Comparison of ENCODE assay signal across 11 cellular contexts in the genomic region with DNA sequence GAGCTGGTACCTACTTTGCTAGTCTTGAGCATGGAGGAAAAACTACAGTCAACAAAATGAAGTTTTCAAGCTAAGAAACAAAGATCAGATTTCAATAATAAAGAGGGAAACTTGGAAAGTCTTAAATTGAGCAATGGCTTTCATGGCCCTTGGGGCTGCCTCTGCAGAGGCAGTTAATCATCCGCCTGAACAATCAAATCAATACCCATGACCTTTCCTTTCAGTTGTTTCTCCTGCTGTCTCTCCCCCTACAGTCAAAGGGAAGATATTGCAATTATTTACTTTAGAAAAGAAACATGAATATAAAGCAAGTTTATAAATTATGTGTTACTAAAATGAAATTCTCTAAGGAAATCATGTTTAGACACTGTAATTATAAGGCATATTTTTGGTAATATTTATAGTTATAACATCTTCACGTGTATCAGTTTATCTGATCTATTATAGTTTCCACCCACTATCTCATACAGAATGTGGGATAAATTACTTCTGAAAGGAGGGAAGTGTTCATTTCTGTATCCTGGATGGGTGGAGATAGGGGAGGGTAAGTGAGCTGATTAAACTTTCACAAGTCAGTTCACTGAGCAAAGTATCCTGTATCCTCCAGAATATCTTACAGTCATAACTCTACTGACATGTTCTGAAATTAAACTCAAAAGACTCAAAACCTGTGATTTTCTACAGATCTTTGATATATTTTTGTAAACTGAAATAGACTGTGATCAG.
DNase-seq lines count a peak whose midpoint lies in the region; ATAC-seq and TF ChIP-seq lines count a peak whose summit lies in the region.
"Had no signal": no experiment of that assay in that cellular context is flagged by ENCODE, and none has a peak within 500 bp of the region (broad histone marks: within the 10 kb centered on the region; RNA-seq: fewer than 3 reads in every experiment).

No MANE protein-coding gene starts in this region.

- no peak for ATAC-seq in SK-N-SH treated with all-trans-retinoic acid at 6 μM for 48 hours
- ATAC-seq in body of pancreas: peak; percentile 73

- POLR2A ChIA-PET in SK-N-SH (lab: Yijun Ruan, JAX): no interaction called here

- no peak overlapping the region for H2AFZ ChIP-seq in SK-N-SH (ENCODE audit: low read depth)

- no peak overlapping the region for H3K4me2 ChIP-seq in SK-N-SH

- intact Hi-C loops in body of pancreas (cut with DNase I): no loop called here
- intact Hi-C loops in tibial artery (cut with DNase I; ENCODE audit: low total_unique reads): no loop called here
- intact Hi-C loops in posterior vena cava (cut with DNase I): no loop called here

- WGBS in SK-N-SH (ENCODE audit: low lambda C conversion rate): 77% methylated on average over 2 of the region's 2 CpGs
- 26 to 30% methylated on average over 2 of the region's 2 CpGs for WGBS in body of pancreas, 2 donors

- H3K4me1 ChIP-seq in SK-N-SH (ENCODE audit: control insufficient read depth in 1 of 2, insufficient read depth in 2 of 2, low read depth in 1 of 2, low read length in 1 of 2) (0 out of 4 replicates have a peak, but pooled peaks cover 0 to 8% of the 10 kb centered on the region in 2 experiments), body of pancreas (peaks cover 6% of the 10 kb centered on the region), tibial artery (peaks cover 0 to 24% (median 7%) of the 10 kb centered on the region in 4 donors)

- H3K9me3 ChIP-seq in SK-N-SH (no peaks in the 10 kb centered on the region), body of pancreas (no peaks in the 10 kb centered on the region), tibial artery (no peaks in the 10 kb centered on the region)

- H3K4me1 Mint-ChIP-seq in osteocyte (ENCODE audit: unreplicated experiment): no peaks in the 10 kb centered on the region
- H3K4me1 Mint-ChIP-seq: IgD-negative memory B cell, naive B cell had no signal

- no peaks in the 10 kb centered on the region for H3K9me3 Mint-ChIP-seq in osteocyte (ENCODE audit: unreplicated experiment)
- H3K9me3 Mint-ChIP-seq: IgD-negative memory B cell, naive B cell had no signal

- H3K27me3 Mint-ChIP-seq in osteocyte (ENCODE audit: unreplicated experiment): no peaks in the 10 kb centered on the region

- TF ChIP-seq RAD21 in SK-N-SH (IDR thresholded peaks at IDR 0.05; ENCODE audit: low read length): peak; percentile 27; the same call in 1 of the 2 replicates

- TF ChIP-seq POLR2A in body of pancreas (IDR thresholded peaks at IDR 0.05): no peak

- no peaks in the 10 kb centered on the region for H3K36me3 Mint-ChIP-seq in osteocyte (ENCODE audit: unreplicated experiment)
- H3K36me3 Mint-ChIP-seq: CD4-positive, alpha-beta memory T cell; naive B cell had no signal

- H3K4me3 ChIP-seq in SK-N-SH (ENCODE audit: low read depth in 2 of 2, low read length in 1 of 2) (no peak overlapping the region), body of pancreas (no peak overlapping the region), tibial artery (no peak overlapping the region)

- H4K20me1 ChIP-seq in SK-N-SH (ENCODE audit: insufficient read depth): no peaks in the 10 kb centered on the region

- H3K27ac ChIP-seq in SK-N-SH (ENCODE audit: low read depth in 2 of 2, low read length in 1 of 2): no peak overlapping the region
- H3K27ac ChIP-seq in body of pancreas: no peak overlapping the region
- H3K27ac ChIP-seq in tibial artery: no peak overlapping the region

- no peaks in the 10 kb centered on the region for H3K79me2 ChIP-seq in SK-N-SH (ENCODE audit: insufficient read depth)

- DNase-seq in SK-N-SH (peak; percentile 29), HuH-7 (ENCODE audit: low spot score) (peak; percentile 54), body of pancreas (peak in 2 of 4 donors; percentile 13 to 23), osteocyte (ENCODE audit: extremely low spot score, unreplicated experiment) (no peak), tibial artery (no peak), foreskin melanocyte (no peak), posterior vena cava (ENCODE audit: low spot score) (no peak)
- DNase-seq: naive B cell had no signal

- H3K9me2 ChIP-seq in SK-N-SH: no peaks in the 10 kb centered on the region

- peaks cover 18% of the 10 kb centered on the region for H3F3A ChIP-seq in SK-N-SH (replicated peaks; ENCODE audit: insufficient read depth)

- no peak for TF ChIP-seq EP300 in SK-N-SH (IDR thresholded peaks at IDR 0.05; ENCODE audit: borderline replicate concordance in 1 of 2, low read depth in 1 of 2, low read length in 1 of 2)

- H3K36me3 ChIP-seq in SK-N-SH (replicated peaks in 1 of 2; ENCODE audit: control insufficient read depth in 1 of 2, insufficient read depth in 2 of 2, low read length in 1 of 2): no peaks in the 10 kb centered on the region
- H3K36me3 ChIP-seq in body of pancreas (replicated peaks in 1 of 2; ENCODE audit: insufficient read depth in 1 of 2, low read depth in 2 of 2): no peaks in the 10 kb centered on the region
- H3K36me3 ChIP-seq in tibial artery: no peaks in the 10 kb centered on the region

- H3K9ac ChIP-seq in SK-N-SH: no peak overlapping the region

- CTCF ChIA-PET in SK-N-SH (lab: Yijun Ruan, JAX): no interaction called here

- TF ChIP-seq CTCF in SK-N-SH (IDR thresholded peaks at IDR 0.05) (peak; percentile 53), body of pancreas (IDR thresholded peaks at IDR 0.05) (peak; percentile 6 to 58 (median 52)), osteocyte (IDR thresholded peaks at IDR 0.05) (peak; percentile 44), tibial artery (IDR thresholded peaks at IDR 0.05) (no peak)

- no peaks in the 10 kb centered on the region for H3K27me3 ChIP-seq in SK-N-SH (ENCODE audit: insufficient read depth)
- H3K27me3 ChIP-seq in body of pancreas: no peaks in the 10 kb centered on the region
- no peaks in the 10 kb centered on the region for H3K27me3 ChIP-seq in tibial artery

- H3K27ac Mint-ChIP-seq in osteocyte (ENCODE audit: unreplicated experiment): no peak overlapping the region
- H3K27ac Mint-ChIP-seq: IgD-negative memory B cell, naive B cell had no signal

- H3K4me3 Mint-ChIP-seq in osteocyte (ENCODE audit: unreplicated experiment): no peak overlapping the region
- H3K4me3 Mint-ChIP-seq: CD4-positive, alpha-beta memory T cell; IgD-negative memory B cell; naive B cell had no signal

TF ChIP-seq in SK-N-SH, 30 proteins besides CTCF, POLR2A, EP300 and RAD21 (continues in another document):
- TF ChIP-seq, protein P1, sequence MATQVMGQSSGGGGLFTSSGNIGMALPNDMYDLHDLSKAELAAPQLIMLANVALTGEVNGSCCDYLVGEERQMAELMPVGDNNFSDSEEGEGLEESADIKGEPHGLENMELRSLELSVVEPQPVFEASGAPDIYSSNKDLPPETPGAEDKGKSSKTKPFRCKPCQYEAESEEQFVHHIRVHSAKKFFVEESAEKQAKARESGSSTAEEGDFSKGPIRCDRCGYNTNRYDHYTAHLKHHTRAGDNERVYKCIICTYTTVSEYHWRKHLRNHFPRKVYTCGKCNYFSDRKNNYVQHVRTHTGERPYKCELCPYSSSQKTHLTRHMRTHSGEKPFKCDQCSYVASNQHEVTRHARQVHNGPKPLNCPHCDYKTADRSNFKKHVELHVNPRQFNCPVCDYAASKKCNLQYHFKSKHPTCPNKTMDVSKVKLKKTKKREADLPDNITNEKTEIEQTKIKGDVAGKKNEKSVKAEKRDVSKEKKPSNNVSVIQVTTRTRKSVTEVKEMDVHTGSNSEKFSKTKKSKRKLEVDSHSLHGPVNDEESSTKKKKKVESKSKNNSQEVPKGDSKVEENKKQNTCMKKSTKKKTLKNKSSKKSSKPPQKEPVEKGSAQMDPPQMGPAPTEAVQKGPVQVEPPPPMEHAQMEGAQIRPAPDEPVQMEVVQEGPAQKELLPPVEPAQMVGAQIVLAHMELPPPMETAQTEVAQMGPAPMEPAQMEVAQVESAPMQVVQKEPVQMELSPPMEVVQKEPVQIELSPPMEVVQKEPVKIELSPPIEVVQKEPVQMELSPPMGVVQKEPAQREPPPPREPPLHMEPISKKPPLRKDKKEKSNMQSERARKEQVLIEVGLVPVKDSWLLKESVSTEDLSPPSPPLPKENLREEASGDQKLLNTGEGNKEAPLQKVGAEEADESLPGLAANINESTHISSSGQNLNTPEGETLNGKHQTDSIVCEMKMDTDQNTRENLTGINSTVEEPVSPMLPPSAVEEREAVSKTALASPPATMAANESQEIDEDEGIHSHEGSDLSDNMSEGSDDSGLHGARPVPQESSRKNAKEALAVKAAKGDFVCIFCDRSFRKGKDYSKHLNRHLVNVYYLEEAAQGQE (IDR thresholded peaks at IDR 0.05; ENCODE audit: low read depth, low read length): no peak

TF ChIP-seq in SK-N-SH treated with all-trans-retinoic acid at 6 μM for 48 hours, 23 proteins besides CTCF, POLR2A, EP300 and RAD21 (continues in another document):
- TF ChIP-seq TCF4 (CRISPR knock-in tag; IDR thresholded peaks at IDR 0.05; ENCODE audit: borderline replicate concordance): no peak
- TF ChIP-seq, protein P2, sequence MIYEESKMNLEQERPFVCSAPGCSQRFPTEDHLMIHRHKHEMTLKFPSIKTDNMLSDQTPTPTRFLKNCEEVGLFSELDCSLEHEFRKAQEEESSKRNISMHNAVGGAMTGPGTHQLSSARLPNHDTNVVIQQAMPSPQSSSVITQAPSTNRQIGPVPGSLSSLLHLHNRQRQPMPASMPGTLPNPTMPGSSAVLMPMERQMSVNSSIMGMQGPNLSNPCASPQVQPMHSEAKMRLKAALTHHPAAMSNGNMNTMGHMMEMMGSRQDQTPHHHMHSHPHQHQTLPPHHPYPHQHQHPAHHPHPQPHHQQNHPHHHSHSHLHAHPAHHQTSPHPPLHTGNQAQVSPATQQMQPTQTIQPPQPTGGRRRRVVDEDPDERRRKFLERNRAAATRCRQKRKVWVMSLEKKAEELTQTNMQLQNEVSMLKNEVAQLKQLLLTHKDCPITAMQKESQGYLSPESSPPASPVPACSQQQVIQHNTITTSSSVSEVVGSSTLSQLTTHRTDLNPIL (CRISPR knock-in tag; IDR thresholded peaks at IDR 0.05; ENCODE audit: low read depth): no peak

Comparison
In these comparisons a context has a peak if more than half of its experiments do, and no peak if none do; other contexts are left out.
1. DNase-seq: peak in SK-N-SH (single experiment) and HuH-7 (single experiment); none in osteocyte (single experiment), tibial artery (0 of 2), foreskin melanocyte (single experiment) and posterior vena cava (single experiment).
2. CTCF ChIP-seq: peak in SK-N-SH (single experiment), body of pancreas (7 of 7) and osteocyte (single experiment); none in tibial artery (0 of 2).